In the genomic region with DNA sequence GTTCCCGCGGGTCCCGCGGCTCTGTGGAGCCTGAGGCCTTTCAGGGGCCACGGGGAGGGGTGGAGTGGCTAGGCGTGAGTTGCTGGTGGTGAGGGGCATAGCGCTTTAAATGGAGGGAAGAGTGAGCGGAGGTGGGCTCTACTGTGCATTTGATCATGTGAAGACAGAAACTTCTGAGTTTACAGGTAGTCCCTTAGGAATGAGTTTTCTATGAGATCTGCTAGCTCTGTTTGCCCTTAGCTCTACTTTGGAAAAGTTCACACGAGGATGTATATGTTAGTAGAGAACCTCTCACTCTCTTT, we compare ENCODE assay signal across 7 cellular contexts. TPM values are rescaled to one million over a fixed set of nuclear protein-coding genes. Genes with fewer than 3 reads are reported as not detected.
A peak's percentile ranks its signal among the peaks of the same experiment; 100 is the strongest.
DNase-seq lines count a peak whose midpoint lies in the region; ATAC-seq and TF ChIP-seq lines count a peak whose summit lies in the region.

No MANE protein-coding gene starts in this region.

- no peaks in the 10 kb centered on the region for H3K9me3 Mint-ChIP-seq in immature natural killer cell
- no peaks in the 10 kb centered on the region for H3K9me3 Mint-ChIP-seq in stimulated activated naive B cell treated with anti-CD40 and anti-IgM and Interleukin-4, amounts not matched to agents 10 μg/mL and 1 μg/mL and 100 μg/mL, for 72 hours

- H3K27me3 Mint-ChIP-seq in immature natural killer cell (ENCODE audit: low read depth in 3 of 3): peaks cover 3 to 19% (median 8%) of the 10 kb centered on the region in 3 donors
- H3K27me3 Mint-ChIP-seq in stimulated activated naive B cell treated with anti-CD40 and anti-IgM and Interleukin-4, amounts not matched to agents 10 μg/mL and 1 μg/mL and 100 μg/mL, for 72 hours: no peaks in the 10 kb centered on the region

- H3K36me3 ChIP-seq in HUES48 (ENCODE audit: control insufficient read depth, insufficient read depth, low read length): no peaks in the 10 kb centered on the region

- POLR2A ChIA-PET in GM10248 (lab: Yijun Ruan, JAX): no interaction called here

- H3K9me3 ChIP-seq in HUES48 (ENCODE audit: control insufficient read depth, insufficient read depth, low read length): no peaks in the 10 kb centered on the region

- H3K27me3 ChIP-seq in HUES48 (ENCODE audit: control insufficient read depth, insufficient read depth, low read length): peaks cover 13% of the 10 kb centered on the region; the same call in 1 of the 2 replicates

- peak overlapping the region; percentile 87 for H3K4me3 ChIP-seq in HUES48 (ENCODE audit: low read depth, low read length)

- ATAC-seq in stimulated activated naive B cell treated with anti-CD40 and anti-IgM and Interleukin-4, amounts not matched to agents 10 μg/mL and 1 μg/mL and 100 μg/mL, for 72 hours (replicated peaks): no peak

- H3K4me3 Mint-ChIP-seq in immature natural killer cell: peak overlapping the region; percentile 80 to 84 (median 82)
- H3K4me3 Mint-ChIP-seq in stimulated activated naive B cell treated with anti-CD40 and anti-IgM and Interleukin-4, amounts not matched to agents 10 μg/mL and 1 μg/mL and 100 μg/mL, for 72 hours: peak overlapping the region; percentile 88 to 96

- peak overlapping the region; percentile 72 for H3K9ac ChIP-seq in HUES48 (ENCODE audit: low read depth, low read length)

- 25 to 27% (median 27%) methylated on average over 9 of the region's 9 CpGs for WGBS in adipose tissue, 3 donors

- no peak for TF ChIP-seq CTCF in GM10248 (IDR thresholded peaks at IDR 0.05; ENCODE audit: control extremely low read depth, extremely low read depth, low read depth, missing control alignments)

- peaks cover 23% of the 10 kb centered on the region for H3K4me1 ChIP-seq in HUES48 (ENCODE audit: control insufficient read depth, insufficient read depth, low read length)

- no peak for DNase-seq in immature natural killer cell
- no peak for DNase-seq in stimulated activated naive B cell treated with anti-CD40 and anti-IgM and Interleukin-4, amounts not matched to agents 10 μg/mL and 1 μg/mL and 100 μg/mL, for 72 hours
- no peak for DNase-seq in globus pallidus (ENCODE audit: low spot score)
- no peak for DNase-seq in GM10248 (ENCODE audit: extremely low spot score)
- no peak for DNase-seq in NCI-H2107 (lab: John Stamatoyannopoulos, UW)

- H3K27ac ChIP-seq in HUES48 (ENCODE audit: low read depth, low read length) (no peak overlapping the region), adipose tissue (ENCODE audit: low read depth, low read length) (peak overlapping the region; percentile 4)

- peaks cover 18 to 24% of the 10 kb centered on the region in 2 donors for H3K4me1 Mint-ChIP-seq in immature natural killer cell
- peaks cover 33 to 43% of the 10 kb centered on the region in 2 donors for H3K4me1 Mint-ChIP-seq in stimulated activated naive B cell treated with anti-CD40 and anti-IgM and Interleukin-4, amounts not matched to agents 10 μg/mL and 1 μg/mL and 100 μg/mL, for 72 hours

- CTCF ChIA-PET in GM10248 (lab: Yijun Ruan, JAX): no interaction called here

- peak overlapping the region in 1 of 6 donors; percentile 60 for H3K27ac Mint-ChIP-seq in immature natural killer cell
- peak overlapping the region; percentile 77 for H3K27ac Mint-ChIP-seq in stimulated activated naive B cell treated with anti-CD40 and anti-IgM and Interleukin-4, amounts not matched to agents 10 μg/mL and 1 μg/mL and 100 μg/mL, for 72 hours

- no peaks in the 10 kb centered on the region for H3K36me3 Mint-ChIP-seq in immature natural killer cell
- H3K36me3 Mint-ChIP-seq in stimulated activated naive B cell treated with anti-CD40 and anti-IgM and Interleukin-4, amounts not matched to agents 10 μg/mL and 1 μg/mL and 100 μg/mL, for 72 hours: peaks cover 0 to 3% of the 10 kb centered on the region in 2 donors

RNA-seq across cellular contexts. Expression of a gene that starts 0.6 kb away (rescaled TPM):
- polyA plus RNA-seq in adipose tissue (1 to 10 TPM; 1.1 to 8.8 (median 3.3) TPM), immature natural killer cell (not detected)
